In genomic region chr2:23900927-23901322, GRCh38 we compare ENCODE assay signal across 9 cellular contexts. TPM values are rescaled to one million over a fixed set of nuclear protein-coding genes. Genes with fewer than 3 reads are reported as not detected.
DNase-seq lines count a peak whose midpoint lies in the region; ATAC-seq and TF ChIP-seq lines count a peak whose summit lies in the region.
"Had no signal": no experiment of that assay in that cellular context is flagged by ENCODE, and none has a peak within 500 bp of the region (broad histone marks: within the 10 kb centered on the region; RNA-seq: fewer than 3 reads in every experiment).

No MANE protein-coding gene starts in this region.

- H3K4me1 ChIP-seq in fibroblast of lung (ENCODE audit: control insufficient read depth, extremely low read depth, insufficient read depth, low read length) (peaks cover 5% of the 10 kb centered on the region), skeletal muscle satellite cell (ENCODE audit: control insufficient read depth, insufficient read depth, low read length) (peaks cover 26% of the 10 kb centered on the region)

- H3K4me3 ChIP-seq in fibroblast of lung (replicated peaks in 1 of 4; ENCODE audit: control extremely low read depth in 1 of 4, insufficient read depth in 1 of 4, low read depth in 3 of 4, low read length in 4 of 4) (peak overlapping the region in 2 of 4 experiments; percentile 4 to 21), skeletal muscle satellite cell (ENCODE audit: low read length) (peak overlapping the region; percentile 36)

- H3K27me3 ChIP-seq in fibroblast of lung (ENCODE audit: control insufficient read depth, insufficient read depth, low read length) (no peaks in the 10 kb centered on the region), skeletal muscle satellite cell (ENCODE audit: control insufficient read depth, insufficient read depth, low read length) (no peaks in the 10 kb centered on the region)

- H3K79me2 ChIP-seq in fibroblast of lung (ENCODE audit: control insufficient read depth, insufficient read depth, low read length), result peaks cover 22% of the 10 kb centered on the region

- H3K36me3 ChIP-seq in fibroblast of lung (ENCODE audit: control insufficient read depth, insufficient read depth, low read length), result no peaks in the 10 kb centered on the region
- no peaks in the 10 kb centered on the region for H3K36me3 ChIP-seq in skeletal muscle satellite cell (ENCODE audit: insufficient read depth, low read length)

- DNase-seq in GM04503 (ENCODE audit: low read depth) (peak; percentile 58), RPMI7951 (ENCODE audit: low read depth) (peak; percentile 63), fibroblast of lung (ENCODE audit: low read depth in 2 of 2) (peak; percentile 89 to 92), NCI-H146 (lab: John Stamatoyannopoulos, UW) (no peak), DMS153 treated with DMSO at 0.1 percent for 48 hours (lab: John Stamatoyannopoulos, UW; ENCODE audit: unreplicated experiment) (no peak), NCI-H1417 (lab: John Stamatoyannopoulos, UW) (no peak)

- H3K4me2 ChIP-seq in fibroblast of lung (ENCODE audit: extremely low read depth, insufficient read depth, low read length) (peak overlapping the region; percentile 38), skeletal muscle satellite cell (ENCODE audit: low read length) (peak overlapping the region; percentile 69)

- ATAC-seq in GM21737 (IDR thresholded peaks at IDR 0.05; ENCODE audit: unreplicated experiment), result no peak
- ATAC-seq: stimulated activated memory B cell treated with anti-CD40 and anti-IgM and Interleukin-4, amounts not matched to agents 10 μg/mL and 1 μg/mL and 100 μg/mL, for 72 hours had no signal

- H3K9ac ChIP-seq in fibroblast of lung (ENCODE audit: insufficient read depth, low read length), result no peak overlapping the region
- H3K9ac ChIP-seq in skeletal muscle satellite cell (ENCODE audit: low read depth, low read length), result peak overlapping the region; percentile 27

- no peak overlapping the region for H2AFZ ChIP-seq in fibroblast of lung (ENCODE audit: low read length)

- TF ChIP-seq CTCF in fibroblast of lung (conservative IDR thresholded peaks at IDR 0.05 in 1 of 2, IDR thresholded peaks at IDR 0.05 in 1 of 2; ENCODE audit: low read depth in 1 of 2, low read length in 2 of 2), result no peak

- H4K20me1 ChIP-seq in fibroblast of lung (ENCODE audit: control insufficient read depth, extremely low read depth, insufficient read depth, low read length), result no peaks in the 10 kb centered on the region

- H3K9me3 ChIP-seq in fibroblast of lung (ENCODE audit: control insufficient read depth, insufficient read depth, low read depth, low read length), result no peaks in the 10 kb centered on the region
- no peaks in the 10 kb centered on the region for H3K9me3 ChIP-seq in skeletal muscle satellite cell (replicated peaks; ENCODE audit: low read length)

- H3K27ac ChIP-seq in fibroblast of lung (ENCODE audit: insufficient read depth, low read length), result peak overlapping the region; percentile 15

RNA-seq across cellular contexts. Expression of gene ATAD2B, which starts 26.0 kb away (rescaled TPM):
- total RNA-seq in RPMI7951 (2014; rRNA removed; shearing (Covaris generic)), result 6.0 and 7.6 TPM in 2 replicates
- total RNA-seq in fibroblast of lung, result 9.0 and 11.4 TPM in 2 replicates
- polyA plus RNA-seq in fibroblast of lung, result 3.0 and 3.6 TPM in 2 replicates
- polyA plus RNA-seq in fibroblast of lung (2012), result 1.5 and 1.9 TPM in 2 replicates
- 1.4 and 2.9 TPM in 2 replicates for polyA minus RNA-seq in fibroblast of lung (ENCODE audit: low replicate concordance)
- total RNA-seq in skeletal muscle satellite cell (2012; rRNA removed), result 8.3 and 10.6 TPM in 2 replicates

RNA-seq across cellular contexts. Expression of gene UBXN2A, which starts 39.3 kb away (rescaled TPM):
- 19.6 and 24.2 TPM in 2 replicates for total RNA-seq in RPMI7951 (2014; rRNA removed; shearing (Covaris generic))
- 12.9 and 13.9 TPM in 2 replicates for total RNA-seq in fibroblast of lung
- 11.7 and 12.8 TPM in 2 replicates for polyA plus RNA-seq in fibroblast of lung
- polyA plus RNA-seq in fibroblast of lung (2012), result 9.0 and 10.0 TPM in 2 replicates
- 2.8 and 3.5 TPM in 2 replicates for polyA minus RNA-seq in fibroblast of lung (ENCODE audit: low replicate concordance)
- total RNA-seq in skeletal muscle satellite cell (2012; rRNA removed), result 6.6 and 9.1 TPM in 2 replicates

Comparison
In these comparisons a context has a peak if more than half of its experiments do, and no peak if none do; other contexts are left out.
1. DNase-seq: peak in GM04503 (single experiment), RPMI7951 (single experiment) and fibroblast of lung (2 of 2); none in NCI-H146 (single experiment), DMS153 treated with DMSO at 0.1 percent for 48 hours (single experiment) and NCI-H1417 (0 of 3).